ENCODE assay signal across 18 cellular contexts in genomic region chr10:21807162-21807561, GRCh38.
DNase-seq lines count a peak whose midpoint lies in the region; ATAC-seq and TF ChIP-seq lines count a peak whose summit lies in the region.
"Had no signal": no experiment of that assay in that cellular context is flagged by ENCODE, and none has a peak within 500 bp of the region (broad histone marks: within the 10 kb centered on the region; RNA-seq: fewer than 3 reads in every experiment).

No MANE protein-coding gene starts in this region.

- peak overlapping the region; percentile 50 for H3K4me3 Mint-ChIP-seq in glutamatergic neuron (ENCODE audit: unreplicated experiment)
- H3K4me3 Mint-ChIP-seq: activated naive CD8-positive, alpha-beta T cell; CD4-positive, alpha-beta memory T cell; central memory CD8-positive, alpha-beta T cell had no signal

- no peaks in the 10 kb centered on the region for H3K4me1 ChIP-seq in OCI-LY7 (ENCODE audit: insufficient read depth, low read length, poor library complexity, severe bottlenecking)
- H3K4me1 ChIP-seq: heart right ventricle had no signal

- H3K36me3 ChIP-seq in OCI-LY7 (ENCODE audit: insufficient read depth, low read length) = no peaks in the 10 kb centered on the region

- BruUV-seq in OCI-LY7 (replicated peaks; lab: Mats Ljungman, UMichigan) = no TSS peak

- H3K9me3 Mint-ChIP-seq in glutamatergic neuron (ENCODE audit: unreplicated experiment) = peaks cover 7% of the 10 kb centered on the region
- H3K9me3 Mint-ChIP-seq: CD4-positive, alpha-beta memory T cell; central memory CD8-positive, alpha-beta T cell had no signal

- no peak for ATAC-seq in HG03342 (IDR thresholded peaks at IDR 0.05; ENCODE audit: unreplicated experiment)
- ATAC-seq: heart right ventricle had no signal

- intact Hi-C loops in OCI-LY7 (cut with micrococcal nuclease; ENCODE audit: unreplicated experiment) = no loop called here

- H3K27ac Mint-ChIP-seq in glutamatergic neuron (ENCODE audit: unreplicated experiment) = peak overlapping the region; percentile 20
- H3K27ac Mint-ChIP-seq: activated naive CD8-positive, alpha-beta T cell; CD4-positive, alpha-beta memory T cell had no signal

- no peaks in the 10 kb centered on the region for H3K9me3 ChIP-seq in OCI-LY7 (ENCODE audit: low read length)
- H3K9me3 ChIP-seq: heart right ventricle had no signal

- no peaks in the 10 kb centered on the region for H3K9me2 ChIP-seq in OCI-LY7 (ENCODE audit: insufficient read depth, low read length)

- no peaks in the 10 kb centered on the region for H4K20me1 ChIP-seq in OCI-LY7 (ENCODE audit: insufficient read depth, low read length)

- H3K27ac ChIP-seq in OCI-LY7 (ENCODE audit: low read depth, low read length, poor library complexity, severe bottlenecking) = no peak overlapping the region
- H3K27ac ChIP-seq: heart right ventricle, skin epidermis, VCaP had no signal

- TF ChIP-seq CTCF in glutamatergic neuron (IDR thresholded peaks at IDR 0.05; ENCODE audit: partially characterized antibody, unreplicated experiment) (no peak), OCI-LY7 (conservative IDR thresholded peaks at IDR 0.05; ENCODE audit: low read length) (no peak)

- peaks cover 4% of the 10 kb centered on the region for H3K27me3 Mint-ChIP-seq in glutamatergic neuron (ENCODE audit: unreplicated experiment)
- H3K27me3 Mint-ChIP-seq: activated naive CD8-positive, alpha-beta T cell; CD4-positive, alpha-beta memory T cell; central memory CD8-positive, alpha-beta T cell had no signal

- POLR2A ChIA-PET in OCI-LY7 (lab: Charles Lee) = interaction anchor here (1.2 kb wide), 1 partner anchor 16 kb away, joined by 3 read pairs; no protein-coding TSS in a partner anchor

- no peak overlapping the region for H2AFZ ChIP-seq in OCI-LY7 (ENCODE audit: low read length)

- no peak overlapping the region for H3K4me3 ChIP-seq in OCI-LY7 (ENCODE audit: low read depth, low read length, poor library complexity, severe bottlenecking)
- H3K4me3 ChIP-seq: heart right ventricle, skin epidermis had no signal

- DNase-seq in Kasumi-1 (lab: John Stamatoyannopoulos, UW) (peak; percentile 82 to 84), OCI-M2 (lab: John Stamatoyannopoulos, UW; ENCODE audit: unreplicated experiment) (peak; percentile 11), glutamatergic neuron (peak; percentile 25), retina (peak; percentile 84), NCI-H1436 treated with DMSO at 0.1 percent for 48 hours (lab: John Stamatoyannopoulos, UW) (no peak), OCI-LY7 (ENCODE audit: low spot score) (no peak)
- DNase-seq: CD4-positive, alpha-beta memory T cell; GF-D8; HCEC 1CT; heart right ventricle; mammary epithelial cell; NCI-H510A; Right ventricle myocardium superior had no signal

- no peaks in the 10 kb centered on the region for H3K79me2 ChIP-seq in OCI-LY7 (ENCODE audit: insufficient read depth, low read depth, low read length)

- H3K36me3 Mint-ChIP-seq in glutamatergic neuron (ENCODE audit: unreplicated experiment) = no peaks in the 10 kb centered on the region

- peaks cover 27% of the 10 kb centered on the region for H3K4me1 Mint-ChIP-seq in glutamatergic neuron (ENCODE audit: low read depth, unreplicated experiment)
- H3K4me1 Mint-ChIP-seq: central memory CD8-positive, alpha-beta T cell had no signal

- no peak overlapping the region for H3K4me2 ChIP-seq in OCI-LY7 (ENCODE audit: low read length)

- CTCF ChIA-PET in OCI-LY7 (lab: Charles Lee; ENCODE audit: unreplicated experiment) = no interaction called here

Comparison
In these comparisons a context has a peak if more than half of its experiments do, and no peak if none do; other contexts are left out.
1. DNase-seq: peak in Kasumi-1 (2 of 2), OCI-M2 (single experiment), glutamatergic neuron (single experiment) and retina (single experiment); none in NCI-H1436 treated with DMSO at 0.1 percent for 48 hours (single experiment) and OCI-LY7 (single experiment).